1 cellular context compared by ENCODE assay signal in genomic region chr2:162074937-162075688, GRCh38.
TF ChIP-seq lines count a peak whose summit lies in the region.

No MANE protein-coding gene starts in this region.

TF ChIP-seq in HepG2, 621 proteins besides CTCF, POLR2A, EP300 and RAD21 (continued from another document and continues in another):
- TF ChIP-seq FOXO4 (CRISPR knock-in tag; conservative IDR thresholded peaks at IDR 0.05) (no peak), MNT (IDR thresholded peaks at IDR 0.05) (no peak), FOXJ3 (CRISPR knock-in tag; IDR thresholded peaks at IDR 0.05; ENCODE audit: borderline replicate concordance) (peak; percentile 79; the same call in 1 of the 2 replicates), MBD4 (IDR thresholded peaks at IDR 0.05; ENCODE audit: borderline replicate concordance, low read length) (no peak), ZNF235 (CRISPR knock-in tag; IDR thresholded peaks at IDR 0.05; ENCODE audit: borderline replicate concordance) (no peak), ZNF629 (CRISPR knock-in tag; conservative IDR thresholded peaks at IDR 0.05) (no peak), ZKSCAN8 (CRISPR knock-in tag; IDR thresholded peaks at IDR 0.05; ENCODE audit: borderline replicate concordance) (no peak), NFIB (CRISPR knock-in tag; IDR thresholded peaks at IDR 0.05; ENCODE audit: borderline replicate concordance) (no peak), ZNF761 (CRISPR knock-in tag; conservative IDR thresholded peaks at IDR 0.05) (no peak), ZNF281 (CRISPR knock-in tag; IDR thresholded peaks at IDR 0.05; ENCODE audit: borderline replicate concordance) (no peak; the same call in 1 of the 2 replicates), NR3C1 (CRISPR knock-in tag; IDR thresholded peaks at IDR 0.05) (no peak), XRCC5 (optimal IDR thresholded peaks at IDR 0.05; ENCODE audit: low read length) (peak; percentile 39), TOPORS (CRISPR knock-in tag; IDR thresholded peaks at IDR 0.05) (no peak), ZNF781 (CRISPR knock-in tag; IDR thresholded peaks at IDR 0.05; ENCODE audit: borderline replicate concordance, not compliant biosample characterization) (no peak), LCORL (IDR thresholded peaks at IDR 0.05) (no peak), LCORL (CRISPR knock-in tag; IDR thresholded peaks at IDR 0.05) (0 out of 2 replicates have a peak, but pooled peaks have one; percentile 3), MAFK (conservative IDR thresholded peaks at IDR 0.05 in 1 of 2, IDR thresholded peaks at IDR 0.05 in 1 of 2; ENCODE audit: low read length in 2 of 2) (peak; percentile 77 to 84), LBX2 (CRISPR knock-in tag; IDR thresholded peaks at IDR 0.05; ENCODE audit: borderline replicate concordance) (no peak), ZNF746 (CRISPR knock-in tag; IDR thresholded peaks at IDR 0.05) (no peak), PAXIP1 (CRISPR knock-in tag; conservative IDR thresholded peaks at IDR 0.05) (peak; percentile 88), IRF9 (CRISPR knock-in tag; IDR thresholded peaks at IDR 0.05; ENCODE audit: borderline replicate concordance) (no peak), ZNF280D (CRISPR knock-in tag; IDR thresholded peaks at IDR 0.05) (peak; percentile 44; the same call in 1 of the 2 replicates), HNRNPLL (IDR thresholded peaks at IDR 0.05; ENCODE audit: low read depth, low read length, poor library complexity, severe bottlenecking) (no peak), HBP1 (CRISPR knock-in tag; IDR thresholded peaks at IDR 0.05; ENCODE audit: low read depth) (no peak), ISL2 (CRISPR knock-in tag; IDR thresholded peaks at IDR 0.05) (peak; percentile 89; the same call in 1 of the 2 replicates), KDM5B (CRISPR knock-in tag; IDR thresholded peaks at IDR 0.05; ENCODE audit: borderline replicate concordance) (no peak), ZNF615 (CRISPR knock-in tag; IDR thresholded peaks at IDR 0.05; ENCODE audit: borderline replicate concordance) (no peak), UBTF (CRISPR knock-in tag; IDR thresholded peaks at IDR 0.05) (no peak), RBM22 (optimal IDR thresholded peaks at IDR 0.05; ENCODE audit: low read length) (no peak), ZNF577 (CRISPR knock-in tag; IDR thresholded peaks at IDR 0.05; ENCODE audit: borderline replicate concordance, low read depth) (no peak), ZFP90 (CRISPR knock-in tag; IDR thresholded peaks at IDR 0.05; ENCODE audit: borderline replicate concordance) (no peak), ZNF256 (CRISPR knock-in tag; conservative IDR thresholded peaks at IDR 0.05) (no peak), ZNF225 (CRISPR knock-in tag; IDR thresholded peaks at IDR 0.05) (no peak), HNRNPUL1 (IDR thresholded peaks at IDR 0.05; ENCODE audit: low read depth, low read length) (no peak), ETV5 (CRISPR knock-in tag; IDR thresholded peaks at IDR 0.05; ENCODE audit: borderline replicate concordance) (peak; percentile 67; the same call in 1 of the 2 replicates), ZKSCAN1 (IDR thresholded peaks at IDR 0.05; ENCODE audit: low read length) (no peak), RFX1 (IDR thresholded peaks at IDR 0.05) (no peak), ZNF660 (CRISPR knock-in tag; IDR thresholded peaks at IDR 0.05; ENCODE audit: borderline replicate concordance, low read depth) (no peak), ZNF652 (CRISPR knock-in tag; IDR thresholded peaks at IDR 0.05; ENCODE audit: borderline replicate concordance, low read depth) (no peak), ZSCAN31 (CRISPR knock-in tag; IDR thresholded peaks at IDR 0.05; ENCODE audit: low read depth) (no peak), ZMYM4 (CRISPR knock-in tag; IDR thresholded peaks at IDR 0.05) (peak; percentile 70), NR2F6 (IDR thresholded peaks at IDR 0.05) (peak; percentile 31; the same call in 1 of the 2 replicates), NR2F6 (CRISPR knock-in tag; IDR thresholded peaks at IDR 0.05) (0 out of 2 replicates have a peak, but pooled peaks have one; percentile 15), HDAC6 (IDR thresholded peaks at IDR 0.05; ENCODE audit: low read depth, low read length) (no peak), NR2C2 (CRISPR knock-in tag; IDR thresholded peaks at IDR 0.05; ENCODE audit: borderline replicate concordance) (no peak), MXD1 (CRISPR knock-in tag; IDR thresholded peaks at IDR 0.05) (0 out of 2 replicates have a peak, but pooled peaks have one; percentile 23), ZNF292 (CRISPR knock-in tag; IDR thresholded peaks at IDR 0.05; ENCODE audit: borderline replicate concordance, low read depth) (0 out of 2 replicates have a peak, but pooled peaks have one; percentile 22), SMAD3 (CRISPR knock-in tag; IDR thresholded peaks at IDR 0.05) (peak; percentile 41; the same call in 1 of the 2 replicates)
